ENCODE assay signal across 6 cellular contexts in genomic region chr9:37510053-37510452, GRCh38. TPM values are rescaled to one million over a fixed set of nuclear protein-coding genes. Genes with fewer than 3 reads are reported as not detected.
DNase-seq lines count a peak whose midpoint lies in the region; ATAC-seq, FAIRE-seq and TF ChIP-seq lines count a peak whose summit lies in the region.
"Not testable (repeated sequence)": the region's sequence is repeated elsewhere in the genome, so short reads cannot be mapped to it uniquely, and the experiment has no call there.

No MANE protein-coding gene starts in this region.

- H3K9me3 ChIP-seq in T-helper 17 cell (ENCODE audit: control insufficient read depth, low read length, poor library complexity, severe bottlenecking); K562 (replicated peaks; ENCODE audit: control insufficient read depth, insufficient read depth, low read depth, low read length); HepG2 (ENCODE audit: low read length); upper lobe of right lung: not testable (repeated sequence)

- H3K27me3 ChIP-seq in K562 (ENCODE audit: control insufficient read depth in 2 of 2, insufficient read depth in 2 of 2, low read length in 2 of 2); HepG2 (ENCODE audit: control insufficient read depth in 1 of 2, insufficient read depth in 2 of 2, low read length in 2 of 2); upper lobe of right lung: not testable (repeated sequence)

- not testable (repeated sequence) for H3K9me1 ChIP-seq in K562 (ENCODE audit: control insufficient read depth, insufficient read depth, low read length)

- not testable (repeated sequence) for H3K9me3 Mint-ChIP-seq in activated T-cell treated with anti-CD3 and anti-CD28 coated beads, Interleukin-2, amount 50 U/mL, for 24 hours

- not testable (repeated sequence) for H3K4me2 ChIP-seq in K562 (ENCODE audit: insufficient read depth, low read length); HepG2 (ENCODE audit: low read depth, low read length)

- not testable (repeated sequence) for H3K9ac ChIP-seq in K562 (ENCODE audit: insufficient read depth in 1 of 2, low read depth in 2 of 2, low read length in 2 of 2); HepG2 (ENCODE audit: insufficient read depth, low read depth, low read length)

- FAIRE-seq in K562 (lab: Jason Lieb, UNC); HepG2 (lab: Jason Lieb, UNC): not testable (repeated sequence)

- H3K79me2 ChIP-seq in K562 (ENCODE audit: control insufficient read depth, insufficient read depth, low read length); HepG2 (ENCODE audit: insufficient read depth, low read length): not testable (repeated sequence)

- in situ Hi-C loops in K562 (cut with MboI) = not testable (repeated sequence)
- in situ Hi-C loops in HepG2 (cut with HindIII; ENCODE audit: extremely low pct_ligation_motif_present, low pct_unique_long_range_greater_than_20kb) = loop anchor here (10.0 kb wide), 1 partner anchor 65 kb away; the partner anchor contains the start of gene FBXO10

- peaks cover 40% of the 10 kb centered on the region for H3K36me3 ChIP-seq in K562 (ENCODE audit: control insufficient read depth, insufficient read depth, low read length)
- H3K36me3 ChIP-seq in HepG2 (replicated peaks in 1 of 2; ENCODE audit: control insufficient read depth in 1 of 2, insufficient read depth in 2 of 2, low read length in 2 of 2); upper lobe of right lung: not testable (repeated sequence)

- not testable (repeated sequence) for H3K36me3 Mint-ChIP-seq in T-helper 17 cell (ENCODE audit: low read depth)
- peaks cover 52% of the 10 kb centered on the region for H3K36me3 Mint-ChIP-seq in activated T-cell treated with anti-CD3 and anti-CD28 coated beads, Interleukin-2, amount 50 U/mL, for 24 hours (ENCODE audit: low read depth)

- H3K27me3 Mint-ChIP-seq in T-helper 17 cell; activated T-cell treated with anti-CD3 and anti-CD28 coated beads, Interleukin-2, amount 50 U/mL, for 24 hours: not testable (repeated sequence)

- H3K4me1 Mint-ChIP-seq in T-helper 17 cell = peaks cover 26% of the 10 kb centered on the region
- H3K4me1 Mint-ChIP-seq in activated T-cell treated with anti-CD3 and anti-CD28 coated beads, Interleukin-2, amount 50 U/mL, for 24 hours (ENCODE audit: low read depth) = peaks cover 11% of the 10 kb centered on the region

- DNase-seq in RWPE1 (ENCODE audit: low spot score); T-helper 17 cell; activated T-cell treated with anti-CD3 and anti-CD28 coated beads, Interleukin-2, amount 50 U/mL, for 24 hours; K562 (ENCODE audit: extremely low read depth in 1 of 4, low spot score in 3 of 4); HepG2 (ENCODE audit: low spot score): not testable (repeated sequence)
- peak; percentile 15 for DNase-seq in upper lobe of right lung

- TF ChIP-seq CTCF in RWPE1 (conservative IDR thresholded peaks at IDR 0.05; ENCODE audit: low read depth); K562 (IDR thresholded peaks at IDR 0.05 in 2 of 3, conservative IDR thresholded peaks at IDR 0.05 in 1 of 3; ENCODE audit: insufficient read depth in 2 of 3, low read depth in 1 of 3, low read length in 3 of 3); HepG2 (CRISPR knock-in tag; IDR thresholded peaks at IDR 0.05); upper lobe of right lung (IDR thresholded peaks at IDR 0.05): not testable (repeated sequence)

- not testable (repeated sequence) for H3K4me1 ChIP-seq in K562 (replicated peaks in 1 of 2; ENCODE audit: control insufficient read depth in 2 of 2, insufficient read depth in 2 of 2, low read length in 2 of 2); upper lobe of right lung
- peaks cover 44% of the 10 kb centered on the region for H3K4me1 ChIP-seq in HepG2 (ENCODE audit: insufficient read depth, low read length)

- not testable (repeated sequence) for TF ChIP-seq EP300 in K562 (IDR thresholded peaks at IDR 0.05; ENCODE audit: low read length); HepG2 (IDR thresholded peaks at IDR 0.05; ENCODE audit: low read depth in 2 of 2, low read length in 2 of 2); HepG2 (CRISPR knock-in tag; IDR thresholded peaks at IDR 0.05; ENCODE audit: borderline replicate concordance)

- BruUV-seq in K562 (replicated peaks; lab: Mats Ljungman, UMichigan); HepG2 (replicated peaks; lab: Mats Ljungman, UMichigan): not testable (repeated sequence)

- TF ChIP-seq RAD21 in K562 (CRISPR knock-in tag; conservative IDR thresholded peaks at IDR 0.05 in 1 of 2, IDR thresholded peaks at IDR 0.05 in 1 of 2); HepG2 (CRISPR knock-in tag; IDR thresholded peaks at IDR 0.05): not testable (repeated sequence)

- intact Hi-C loops in K562 (cut with micrococcal nuclease); HepG2 (cut with micrococcal nuclease; ENCODE audit: unreplicated experiment); upper lobe of right lung (cut with DNase I): not testable (repeated sequence)

- H4K20me1 ChIP-seq in K562 (replicated peaks; ENCODE audit: control insufficient read depth, insufficient read depth, low read length) = peaks cover 11% of the 10 kb centered on the region; the same call in 1 of the 2 replicates
- not testable (repeated sequence) for H4K20me1 ChIP-seq in HepG2 (ENCODE audit: insufficient read depth, low read length)

- POLR2A ChIA-PET in RWPE1 (lab: Yijun Ruan, JAX; ENCODE audit: low non-redundant PET); HepG2 (lab: Yijun Ruan, JAX): not testable (repeated sequence)
- POLR2A ChIA-PET in K562 (lab: Yijun Ruan, JAX) = interaction anchor here (1.2 to 3.0 kb wide), 4 partner anchors 11 to 24 kb away, joined by 3 to 12 read pairs (median 4); no protein-coding TSS in a partner anchor

- CTCF ChIA-PET in RWPE1 (lab: Yijun Ruan, JAX) (interaction anchor here (0.5 kb wide), 1 partner anchor 15 kb away, joined by 3 read pairs; no protein-coding TSS in a partner anchor), K562 (lab: Yijun Ruan, JAX; ENCODE audit: low intra/inter-chr PET ratio) (interaction anchor here (0.8 kb wide), 1 partner anchor 28 kb away, joined by 3 read pairs; no protein-coding TSS in a partner anchor)
- CTCF ChIA-PET in HepG2 (lab: Yijun Ruan, JAX; ENCODE audit: low intra/inter-chr PET ratio, low total read pairs) = not testable (repeated sequence)

- 74% methylated on average over 5 of the region's 5 CpGs for WGBS in K562 (ENCODE audit: insufficient coverage, low coverage, missing lambda C conversion rate)
- 83% methylated on average over 5 of the region's 5 CpGs for WGBS in HepG2 (ENCODE audit: low lambda C conversion rate)

- not testable (repeated sequence) for ATAC-seq in T-helper 17 cell, K562, HepG2, upper lobe of right lung

- not testable (repeated sequence) for H2AFZ ChIP-seq in K562 (ENCODE audit: low read depth, low read length); HepG2 (ENCODE audit: low read length)

- H3K4me3 ChIP-seq in K562; HepG2 (replicated peaks in 1 of 3; ENCODE audit: insufficient read depth in 1 of 3, low read depth in 2 of 3, low read length in 3 of 3); upper lobe of right lung: not testable (repeated sequence)

- 0 out of 2 replicates have a peak, but pooled peaks have one; percentile 10 for TF ChIP-seq POLR2A in K562 (conservative IDR thresholded peaks at IDR 0.05)
- not testable (repeated sequence) for TF ChIP-seq POLR2A in HepG2 (IDR thresholded peaks at IDR 0.05; ENCODE audit: insufficient read depth in 1 of 2, low read depth in 2 of 2, low read length in 2 of 2)

- H3K27ac Mint-ChIP-seq in T-helper 17 cell = peak overlapping the region; percentile 82
- H3K27ac Mint-ChIP-seq in activated T-cell treated with anti-CD3 and anti-CD28 coated beads, Interleukin-2, amount 50 U/mL, for 24 hours = peak overlapping the region; percentile 18

- H3K27ac ChIP-seq in RWPE1 (peak overlapping the region; percentile 16; the same call in 1 of the 2 replicates), K562 (ENCODE audit: extremely low read depth, low read depth, low read length) (peak overlapping the region; percentile 8; the same call in 1 of the 3 replicates), HepG2 (ENCODE audit: extremely low read length, insufficient read depth, low read length) (peak overlapping the region; percentile 87)
- not testable (repeated sequence) for H3K27ac ChIP-seq in upper lobe of right lung

- not testable (repeated sequence) for H3K4me3 Mint-ChIP-seq in T-helper 17 cell; activated T-cell treated with anti-CD3 and anti-CD28 coated beads, Interleukin-2, amount 50 U/mL, for 24 hours

RNA-seq across cellular contexts. Expression of gene POLR1E, which starts 24.3 kb away (rescaled TPM):
- total RNA-seq in T-helper 17 cell = 10 to 100 TPM; 28.6 to 38.3 TPM
- 50.0 and 70.5 TPM in 2 replicates for total RNA-seq in K562 (2011; cell fraction: chromatin; rRNA removed; ENCODE audit: low replicate concordance)
- 44.6 and 55.7 TPM in 2 replicates for total RNA-seq in K562 (2011; cell fraction: nucleolus; rRNA removed)
- 43.4 and 44.5 TPM in 2 replicates for total RNA-seq in K562 (2011; cell fraction: nucleoplasm; rRNA removed)
- 61.1 and 70.2 TPM in 2 replicates for total RNA-seq in K562 (2014; rRNA removed)
- total RNA-seq in K562 (2014; rRNA removed; fragmentation: Illumina TruSeq; extraction: Trizol) = 102 and 104 TPM in 2 replicates
- total RNA-seq in K562 (2015; rRNA removed; fragmentation: Illumina TruSeq; extraction: Trizol) = 82.0 and 85.0 TPM in 2 replicates
- total RNA-seq in K562 (2021) = 69.0 and 73.1 TPM in 2 replicates
- 70.3 and 95.1 TPM in 2 replicates for polyA plus RNA-seq in K562 (2011; rRNA removed)
- polyA plus RNA-seq in K562 (2011; cell fraction: cytosol; rRNA removed) = 41.3 and 55.7 TPM in 2 replicates
- polyA plus RNA-seq in K562 (2011; cell fraction: nucleus; rRNA removed) = 23.3 and 26.4 TPM in 2 replicates
- 52.5 and 66.7 TPM in 2 replicates for polyA plus RNA-seq in K562 (2012)
- polyA plus RNA-seq in K562 (2014; fragmentation: Illumina TruSeq; extraction: Trizol) = 89.6 and 91.7 TPM in 2 replicates
- 10 to 100 TPM; 18.9 to 39.4 TPM for polyA plus RNA-seq in K562 (2014; fragmentation: Nextera tagmentation; extraction: Ambion mirVana)
- polyA plus RNA-seq in K562 (2014; rRNA removed) = 74.4 and 85.6 TPM in 2 replicates
- polyA minus RNA-seq in K562 (2011; rRNA and poly(A)+ RNA removed) = 104 and 115 TPM in 2 replicates
- polyA minus RNA-seq in K562 (2011; cell fraction: cytosol; rRNA and poly(A)+ RNA removed) = 34.6 and 39.5 TPM in 2 replicates
- polyA minus RNA-seq in K562 (2011; cell fraction: nucleus; rRNA and poly(A)+ RNA removed) = 23.8 and 26.3 TPM in 2 replicates
- 37.8 and 49.1 TPM in 2 replicates for total RNA-seq in HepG2 (2016; rRNA removed; fragmentation: Illumina TruSeq; extraction: Trizol)
- 12.6 and 13.7 TPM in 2 replicates for total RNA-seq in HepG2 (2016; cell fraction: cytosol; rRNA removed; fragmentation: Illumina TruSeq; extraction: Trizol; ENCODE audit: low read depth)
- total RNA-seq in HepG2 (2016; cell fraction: insoluble cytoplasmic fraction; rRNA removed; fragmentation: Illumina TruSeq; extraction: Trizol) = 35.7 and 42.1 TPM in 2 replicates
- total RNA-seq in HepG2 (2016; cell fraction: membrane; rRNA removed; fragmentation: Illumina TruSeq; extraction: Trizol) = 24.4 and 28.3 TPM in 2 replicates
- total RNA-seq in HepG2 (2016; cell fraction: nucleus; rRNA removed; fragmentation: Illumina TruSeq; extraction: Trizol) = 19.5 and 22.1 TPM in 2 replicates
- 18.9 and 23.0 TPM in 2 replicates for polyA plus RNA-seq in HepG2 (2011; rRNA removed)
- polyA plus RNA-seq in HepG2 (2011; cell fraction: cytosol; rRNA removed) = 16.9 and 20.6 TPM in 2 replicates
- polyA plus RNA-seq in HepG2 (2011; cell fraction: nucleus; rRNA removed) = 6.3 and 8.5 TPM in 2 replicates
- 15.5 and 19.9 TPM in 2 replicates for polyA plus RNA-seq in HepG2 (2012)
- polyA plus RNA-seq in HepG2 (2016; cell fraction: cytosol; fragmentation: Illumina TruSeq; extraction: Trizol; ENCODE audit: low read depth) = 9.5 and 9.6 TPM in 2 replicates
- polyA plus RNA-seq in HepG2 (2016; cell fraction: insoluble cytoplasmic fraction; fragmentation: Illumina TruSeq; extraction: Trizol; ENCODE audit: low read depth) = 31.1 and 31.2 TPM in 2 replicates
- 16.1 and 18.2 TPM in 2 replicates for polyA plus RNA-seq in HepG2 (2016; cell fraction: membrane; fragmentation: Illumina TruSeq; extraction: Trizol; ENCODE audit: low read depth)
- 16.7 and 17.8 TPM in 2 replicates for polyA plus RNA-seq in HepG2 (2016; cell fraction: nucleus; fragmentation: Illumina TruSeq; extraction: Trizol; ENCODE audit: insufficient read depth, low read depth)
- polyA minus RNA-seq in HepG2 (2011; rRNA and poly(A)+ RNA removed; ENCODE audit: low replicate concordance) = 17.1 and 37.9 TPM in 2 replicates
- 14.0 and 14.2 TPM in 2 replicates for polyA minus RNA-seq in HepG2 (2011; cell fraction: cytosol; rRNA and poly(A)+ RNA removed)
- 17.8 and 20.8 TPM in 2 replicates for polyA minus RNA-seq in HepG2 (2011; cell fraction: nucleus; rRNA and poly(A)+ RNA removed)
- total RNA-seq in upper lobe of right lung = 16.6 TPM

RNA-seq across cellular contexts. Expression of gene ZBTB5, which starts 44.8 kb away (rescaled TPM):
- total RNA-seq in T-helper 17 cell = 10 to 100 TPM; 13.9 to 16.5 TPM
- 41.8 and 45.3 TPM in 2 replicates for total RNA-seq in K562 (2011; cell fraction: chromatin; rRNA removed; ENCODE audit: low replicate concordance)
- 38.3 and 44.4 TPM in 2 replicates for total RNA-seq in K562 (2011; cell fraction: nucleolus; rRNA removed)
- total RNA-seq in K562 (2011; cell fraction: nucleoplasm; rRNA removed) = 44.4 and 47.6 TPM in 2 replicates
- 14.8 and 15.1 TPM in 2 replicates for total RNA-seq in K562 (2014; rRNA removed)
- 14.8 and 15.3 TPM in 2 replicates for total RNA-seq in K562 (2014; rRNA removed; fragmentation: Illumina TruSeq; extraction: Trizol)
- 14.4 and 15.5 TPM in 2 replicates for total RNA-seq in K562 (2015; rRNA removed; fragmentation: Illumina TruSeq; extraction: Trizol)
- total RNA-seq in K562 (2021) = 16.6 and 18.9 TPM in 2 replicates
- polyA plus RNA-seq in K562 (2011; rRNA removed) = 43.2 and 46.6 TPM in 2 replicates
- polyA plus RNA-seq in K562 (2011; cell fraction: cytosol; rRNA removed) = 33.1 and 42.6 TPM in 2 replicates
- polyA plus RNA-seq in K562 (2011; cell fraction: nucleus; rRNA removed) = 43.6 and 54.0 TPM in 2 replicates
- 13.7 and 13.8 TPM in 2 replicates for polyA plus RNA-seq in K562 (2012)
- polyA plus RNA-seq in K562 (2014; fragmentation: Illumina TruSeq; extraction: Trizol) = 20.1 and 21.2 TPM in 2 replicates
- polyA plus RNA-seq in K562 (2014; fragmentation: Nextera tagmentation; extraction: Ambion mirVana) = 1 to 10 TPM; 2.3 to 4.7 TPM
- polyA plus RNA-seq in K562 (2014; rRNA removed) = 16.3 and 16.9 TPM in 2 replicates
- polyA minus RNA-seq in K562 (2011; rRNA and poly(A)+ RNA removed) = 43.5 and 52.8 TPM in 2 replicates
- polyA minus RNA-seq in K562 (2011; cell fraction: cytosol; rRNA and poly(A)+ RNA removed) = 15.8 and 19.3 TPM in 2 replicates
- 20.2 and 29.5 TPM in 2 replicates for polyA minus RNA-seq in K562 (2011; cell fraction: nucleus; rRNA and poly(A)+ RNA removed)
- 12.5 and 15.2 TPM in 2 replicates for total RNA-seq in HepG2 (2016; rRNA removed; fragmentation: Illumina TruSeq; extraction: Trizol)
- 0.81 and 0.88 TPM in 2 replicates for total RNA-seq in HepG2 (2016; cell fraction: cytosol; rRNA removed; fragmentation: Illumina TruSeq; extraction: Trizol; ENCODE audit: low read depth)
- total RNA-seq in HepG2 (2016; cell fraction: insoluble cytoplasmic fraction; rRNA removed; fragmentation: Illumina TruSeq; extraction: Trizol) = 12.4 and 14.4 TPM in 2 replicates
- 5.8 and 6.1 TPM in 2 replicates for total RNA-seq in HepG2 (2016; cell fraction: membrane; rRNA removed; fragmentation: Illumina TruSeq; extraction: Trizol)
- 11.2 and 13.3 TPM in 2 replicates for total RNA-seq in HepG2 (2016; cell fraction: nucleus; rRNA removed; fragmentation: Illumina TruSeq; extraction: Trizol)
- polyA plus RNA-seq in HepG2 (2011; rRNA removed) = 19.7 and 20.5 TPM in 2 replicates
- 14.8 and 16.3 TPM in 2 replicates for polyA plus RNA-seq in HepG2 (2011; cell fraction: cytosol; rRNA removed)
- 25.4 and 27.5 TPM in 2 replicates for polyA plus RNA-seq in HepG2 (2011; cell fraction: nucleus; rRNA removed)
- 10.3 and 11.9 TPM in 2 replicates for polyA plus RNA-seq in HepG2 (2012)
- 0.35 and 0.64 TPM in 2 replicates for polyA plus RNA-seq in HepG2 (2016; cell fraction: cytosol; fragmentation: Illumina TruSeq; extraction: Trizol; ENCODE audit: low read depth)
- polyA plus RNA-seq in HepG2 (2016; cell fraction: insoluble cytoplasmic fraction; fragmentation: Illumina TruSeq; extraction: Trizol; ENCODE audit: low read depth) = 11.5 and 11.7 TPM in 2 replicates
- 3.5 and 4.3 TPM in 2 replicates for polyA plus RNA-seq in HepG2 (2016; cell fraction: membrane; fragmentation: Illumina TruSeq; extraction: Trizol; ENCODE audit: low read depth)
- polyA plus RNA-seq in HepG2 (2016; cell fraction: nucleus; fragmentation: Illumina TruSeq; extraction: Trizol; ENCODE audit: insufficient read depth, low read depth) = 16.5 and 19.6 TPM in 2 replicates
- 29.3 and 36.6 TPM in 2 replicates for polyA minus RNA-seq in HepG2 (2011; rRNA and poly(A)+ RNA removed; ENCODE audit: low replicate concordance)
- polyA minus RNA-seq in HepG2 (2011; cell fraction: cytosol; rRNA and poly(A)+ RNA removed) = 11.4 and 13.4 TPM in 2 replicates
- polyA minus RNA-seq in HepG2 (2011; cell fraction: nucleus; rRNA and poly(A)+ RNA removed) = 23.9 and 25.2 TPM in 2 replicates
- 10.1 TPM for total RNA-seq in upper lobe of right lung
